1 cellular context compared by ENCODE assay signal in the genomic region with DNA sequence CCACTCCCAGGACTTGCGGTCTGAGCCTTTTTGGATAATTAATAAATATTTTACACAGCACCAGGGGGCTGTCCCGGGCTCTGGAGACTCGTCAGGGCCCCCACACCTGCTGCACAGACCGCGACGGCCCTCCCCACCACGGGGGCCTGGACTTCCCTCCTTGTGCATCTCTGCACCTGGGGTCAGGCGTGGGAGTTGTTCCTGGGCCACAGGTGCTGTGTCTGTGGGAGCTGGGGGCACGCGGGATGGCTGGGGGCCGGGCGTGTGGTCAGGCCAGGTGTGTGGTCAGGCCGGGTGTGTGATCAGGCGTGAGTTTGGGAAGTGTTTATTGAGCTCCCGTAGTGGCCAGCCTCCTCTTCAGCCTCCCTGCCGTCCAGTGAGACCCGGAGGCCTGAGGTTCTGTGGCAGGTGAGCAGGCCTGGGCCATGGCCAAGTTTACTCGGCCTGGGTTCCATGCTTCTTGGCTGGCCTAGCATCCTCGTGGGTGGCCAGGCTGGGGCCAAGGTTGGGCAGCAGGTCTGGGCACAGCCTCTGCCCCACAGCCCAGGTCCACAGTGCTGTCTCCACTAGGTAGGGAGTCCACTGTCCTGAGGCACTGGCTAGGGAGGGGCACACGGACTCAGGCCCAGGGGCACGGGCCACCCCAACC.
TF ChIP-seq lines count a peak whose summit lies in the region.

No MANE protein-coding gene starts in this region.

TF ChIP-seq in H1, 55 proteins besides CTCF, POLR2A, EP300 and RAD21:
- TF ChIP-seq YY1 (IDR thresholded peaks at IDR 0.05; ENCODE audit: low read depth, low read length), result no peak
- TF ChIP-seq EZH2 (IDR thresholded peaks at IDR 0.05; ENCODE audit: low read depth, low read length, severe bottlenecking), result no peak
- TF ChIP-seq E2F6 (IDR thresholded peaks at IDR 0.05), result no peak
- no peak for TF ChIP-seq SP1 (IDR thresholded peaks at IDR 0.05; ENCODE audit: low read depth, low read length)
- TF ChIP-seq TEAD4 (IDR thresholded peaks at IDR 0.05; ENCODE audit: low read depth, low read length), result no peak
- no peak for TF ChIP-seq SAP30 (IDR thresholded peaks at IDR 0.05; ENCODE audit: insufficient read depth, insufficient replicate concordance, low read length)
- no peak for TF ChIP-seq TCF12 (IDR thresholded peaks at IDR 0.05; ENCODE audit: low read depth, low read length)
